Comparison of ENCODE assay signal across 11 cellular contexts in the genomic region with DNA sequence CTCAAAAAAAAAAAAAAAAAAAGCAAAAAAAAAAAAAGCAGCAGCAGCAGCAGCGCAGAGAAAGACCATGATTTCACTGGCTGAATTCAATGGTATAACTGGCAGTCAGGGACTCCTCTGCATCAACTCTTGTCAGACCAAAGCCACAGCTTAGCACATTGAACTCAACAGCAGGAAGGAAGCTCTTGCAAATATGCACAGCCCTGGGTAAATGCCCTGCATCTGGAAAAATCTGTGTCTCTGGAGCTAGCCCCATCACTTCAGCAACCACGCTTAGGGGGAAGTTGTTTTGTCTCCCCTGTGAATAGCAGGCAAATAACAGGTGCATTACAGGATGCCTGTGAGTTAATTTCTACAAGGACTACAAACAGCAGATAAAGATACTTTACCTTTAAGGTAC. TPM values are rescaled to one million over a fixed set of nuclear protein-coding genes. Genes with fewer than 3 reads are reported as not detected.
DNase-seq lines count a peak whose midpoint lies in the region; ATAC-seq, FAIRE-seq and TF ChIP-seq lines count a peak whose summit lies in the region.
"Had no signal": no experiment of that assay in that cellular context is flagged by ENCODE, and none has a peak within 500 bp of the region (broad histone marks: within the 10 kb centered on the region; RNA-seq: fewer than 3 reads in every experiment).

No MANE protein-coding gene starts in this region.

- no peaks in the 10 kb centered on the region for H3K36me3 Mint-ChIP-seq in stimulated activated naive CD8-positive, alpha-beta T cell treated with anti-CD3 and anti-CD28 coated beads, Interleukin-15, Interleukin-2, amounts not matched to agents 100 ng/mL and 50 ng/mL, for 24 hours (ENCODE audit: low read depth)
- H3K36me3 Mint-ChIP-seq in dendritic cell treated with granulocyte-macrophage colony-stimulating factor and Interleukin-4, amounts not matched to agents 40 ng/mL and 50 ng/mL, for 4 days (ENCODE audit: low read depth) = no peaks in the 10 kb centered on the region
- H3K36me3 Mint-ChIP-seq in chondrocyte (ENCODE audit: low read depth) = peaks cover 2% of the 10 kb centered on the region

- H3K9me3 ChIP-seq in OCI-LY7 (ENCODE audit: low read length) = no peaks in the 10 kb centered on the region

- no peak for FAIRE-seq in RCC 7860 (lab: Jason Lieb, UNC)

- H4K20me1 ChIP-seq in OCI-LY7 (ENCODE audit: insufficient read depth, low read length) = no peaks in the 10 kb centered on the region

- no peaks in the 10 kb centered on the region for H3K36me3 ChIP-seq in OCI-LY7 (ENCODE audit: insufficient read depth, low read length)

- H3K4me3 ChIP-seq in OCI-LY7 (ENCODE audit: low read depth, low read length, poor library complexity, severe bottlenecking) = peak overlapping the region; percentile 44

- peak overlapping the region; percentile 98 for H3K27ac Mint-ChIP-seq in stimulated activated naive CD8-positive, alpha-beta T cell treated with anti-CD3 and anti-CD28 coated beads, Interleukin-15, Interleukin-2, amounts not matched to agents 100 ng/mL and 50 ng/mL, for 24 hours
- H3K27ac Mint-ChIP-seq in dendritic cell treated with granulocyte-macrophage colony-stimulating factor and Interleukin-4, amounts not matched to agents 40 ng/mL and 50 ng/mL, for 4 days = peak overlapping the region; percentile 70
- no peak overlapping the region for H3K27ac Mint-ChIP-seq in chondrocyte (ENCODE audit: unreplicated experiment)

- no peaks in the 10 kb centered on the region for H3K9me3 Mint-ChIP-seq in stimulated activated naive CD8-positive, alpha-beta T cell treated with anti-CD3 and anti-CD28 coated beads, Interleukin-15, Interleukin-2, amounts not matched to agents 100 ng/mL and 50 ng/mL, for 24 hours
- H3K9me3 Mint-ChIP-seq in dendritic cell treated with granulocyte-macrophage colony-stimulating factor and Interleukin-4, amounts not matched to agents 40 ng/mL and 50 ng/mL, for 4 days = no peaks in the 10 kb centered on the region
- no peaks in the 10 kb centered on the region for H3K9me3 Mint-ChIP-seq in chondrocyte (ENCODE audit: low read depth)

- H3K9me2 ChIP-seq in OCI-LY7 (ENCODE audit: insufficient read depth, low read length) = no peaks in the 10 kb centered on the region

- peak overlapping the region; percentile 39; the same call in 1 of the 2 replicates for H2AFZ ChIP-seq in OCI-LY7 (ENCODE audit: low read length)

- H3K4me1 ChIP-seq in OCI-LY7 (ENCODE audit: insufficient read depth, low read length, poor library complexity, severe bottlenecking) = peaks cover 84% of the 10 kb centered on the region

- POLR2A ChIA-PET in OCI-LY7 (lab: Charles Lee) = interaction anchor here (0.6 to 10.6 kb wide), 10 partner anchors 7 to 634 kb away, joined by 3 to 147 read pairs (median 6); no protein-coding TSS in a partner anchor

- no peaks in the 10 kb centered on the region for H3K79me2 ChIP-seq in OCI-LY7 (ENCODE audit: insufficient read depth, low read depth, low read length)

- DNase-seq in stimulated activated naive CD8-positive, alpha-beta T cell treated with anti-CD3 and anti-CD28 coated beads, Interleukin-15, Interleukin-2, amounts not matched to agents 100 U/mL and 50 U/mL, for 24 hours = no peak
- peak; percentile 88 for DNase-seq in OCI-LY7 (ENCODE audit: low spot score)
- DNase-seq in RCC 7860 (ENCODE audit: low spot score) = no peak
- no peak for DNase-seq in chondrocyte (ENCODE audit: low spot score)
- DNase-seq in NCI-H2107 treated with DMSO at 0.1 percent for 48 hours (lab: John Stamatoyannopoulos, UW; ENCODE audit: unreplicated experiment) = no peak
- DNase-seq: foreskin melanocyte, NCI-H1930 had no signal

- intact Hi-C loops in OCI-LY7 (cut with micrococcal nuclease; ENCODE audit: unreplicated experiment) = loop anchor here (10.0 kb wide), 2 partner anchors 927 to 1227 kb away; no protein-coding TSS in a partner anchor
- intact Hi-C loops in dendritic cell treated with granulocyte-macrophage colony-stimulating factor and Interleukin-4, amounts not matched to agents 40 ng/mL and 50 ng/mL, for 4 days (cut with micrococcal nuclease) = no loop called here

- peaks cover 100% of the 10 kb centered on the region for H3K4me1 Mint-ChIP-seq in stimulated activated naive CD8-positive, alpha-beta T cell treated with anti-CD3 and anti-CD28 coated beads, Interleukin-15, Interleukin-2, amounts not matched to agents 100 ng/mL and 50 ng/mL, for 24 hours (ENCODE audit: low read depth)
- H3K4me1 Mint-ChIP-seq in dendritic cell treated with granulocyte-macrophage colony-stimulating factor and Interleukin-4, amounts not matched to agents 40 ng/mL and 50 ng/mL, for 4 days (ENCODE audit: low read depth) = peaks cover 67% of the 10 kb centered on the region
- peaks cover 13% of the 10 kb centered on the region for H3K4me1 Mint-ChIP-seq in chondrocyte (ENCODE audit: low read depth)

- peak overlapping the region; percentile 77 for H3K4me2 ChIP-seq in OCI-LY7 (ENCODE audit: low read length)

- BruUV-seq in OCI-LY7 (replicated peaks; lab: Mats Ljungman, UMichigan) = no TSS peak

- CTCF ChIA-PET in OCI-LY7 (lab: Charles Lee; ENCODE audit: unreplicated experiment) = interaction anchor here (2.3 kb wide), 1 partner anchor 11 kb away, joined by 11 read pairs; no protein-coding TSS in a partner anchor

- H3K27me3 Mint-ChIP-seq in stimulated activated naive CD8-positive, alpha-beta T cell treated with anti-CD3 and anti-CD28 coated beads, Interleukin-15, Interleukin-2, amounts not matched to agents 100 ng/mL and 50 ng/mL, for 24 hours = no peaks in the 10 kb centered on the region
- no peaks in the 10 kb centered on the region for H3K27me3 Mint-ChIP-seq in dendritic cell treated with granulocyte-macrophage colony-stimulating factor and Interleukin-4, amounts not matched to agents 40 ng/mL and 50 ng/mL, for 4 days
- H3K27me3 Mint-ChIP-seq in chondrocyte (ENCODE audit: low read depth) = peaks cover 15% of the 10 kb centered on the region

- TF ChIP-seq CTCF in OCI-LY7 (conservative IDR thresholded peaks at IDR 0.05; ENCODE audit: low read length) (no peak), chondrocyte (IDR thresholded peaks at IDR 0.05) (no peak)

- H3K4me3 Mint-ChIP-seq in stimulated activated naive CD8-positive, alpha-beta T cell treated with anti-CD3 and anti-CD28 coated beads, Interleukin-15, Interleukin-2, amounts not matched to agents 100 ng/mL and 50 ng/mL, for 24 hours = peak overlapping the region; percentile 79
- H3K4me3 Mint-ChIP-seq in dendritic cell treated with granulocyte-macrophage colony-stimulating factor and Interleukin-4, amounts not matched to agents 40 ng/mL and 50 ng/mL, for 4 days = peak overlapping the region; percentile 20
- no peak overlapping the region for H3K4me3 Mint-ChIP-seq in chondrocyte (ENCODE audit: unreplicated experiment)

- no peak for ATAC-seq in stimulated activated naive CD8-positive, alpha-beta T cell treated with anti-CD3 and anti-CD28 coated beads, Interleukin-15, Interleukin-2, amounts not matched to agents 100 U/mL and 50 U/mL, for 24 hours
- no peak for ATAC-seq in HG03097 (IDR thresholded peaks at IDR 0.05; ENCODE audit: low FRiP score, unreplicated experiment)

- peak overlapping the region; percentile 95 for H3K27ac ChIP-seq in OCI-LY7 (ENCODE audit: low read depth, low read length, poor library complexity, severe bottlenecking)
- H3K27ac ChIP-seq: VCaP had no signal

RNA-seq across cellular contexts. Expression of gene DHRS12, which starts 17.7 kb away (rescaled TPM):
- 3.4 and 3.5 TPM in 2 replicates for total RNA-seq in OCI-LY7 (2014; rRNA removed; shearing (Covaris generic))
- 11.9 and 12.5 TPM in 2 replicates for total RNA-seq in OCI-LY7 (2022)
- total RNA-seq in chondrocyte = 7.6 to 10.6 TPM (median 7.9 TPM) in 3 replicates

RNA-seq across cellular contexts. Expression of gene TMEM272, which starts 23.3 kb away (rescaled TPM):
- total RNA-seq in OCI-LY7 (2014; rRNA removed; shearing (Covaris generic)) = 0.41 and 0.75 TPM in 2 replicates
- total RNA-seq in OCI-LY7 (2022) (0.46 and 0.90 TPM in 2 replicates), chondrocyte (0.10 to 0.12 TPM in 2 of 3 replicates, not detected in the other)

RNA-seq across cellular contexts. Expression of gene CCDC70, which starts 40.1 kb away (rescaled TPM):
- total RNA-seq in OCI-LY7 (2014; rRNA removed; shearing (Covaris generic)) = not detected in 2 replicates
- total RNA-seq in OCI-LY7 (2022) = not detected in 2 replicates
- total RNA-seq in chondrocyte = not detected in 3 replicates
